ENCODE assay signal across 12 cellular contexts in the genomic region with DNA sequence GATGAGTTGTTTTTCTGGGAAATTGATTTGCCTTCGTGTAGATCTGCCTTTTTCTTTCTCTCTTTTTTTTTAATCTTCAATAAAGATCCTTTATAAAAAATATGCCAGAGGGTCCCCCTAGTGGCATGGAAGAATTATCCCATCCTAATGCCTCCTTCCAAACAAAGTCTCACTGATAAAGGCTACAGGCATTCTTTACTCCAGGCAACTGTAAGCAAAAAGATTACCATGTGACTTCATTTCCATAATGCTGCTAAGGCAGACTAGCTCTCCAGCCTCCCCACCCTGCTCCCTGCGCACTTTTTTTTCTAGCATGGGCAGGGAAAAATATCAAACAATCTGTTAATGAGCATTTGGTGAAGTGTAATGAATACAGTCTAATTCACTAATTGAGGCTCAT.
A peak's percentile ranks its signal among the peaks of the same experiment; 100 is the strongest.
DNase-seq lines count a peak whose midpoint lies in the region; ATAC-seq and TF ChIP-seq lines count a peak whose summit lies in the region.
"Had no signal": no experiment of that assay in that cellular context is flagged by ENCODE, and none has a peak within 500 bp of the region (broad histone marks: within the 10 kb centered on the region; RNA-seq: fewer than 3 reads in every experiment).

No MANE protein-coding gene starts in this region.

- no peak overlapping the region for H2BK5ac ChIP-seq in mesenchymal stem cell (ENCODE audit: low read depth, low read length, poor library complexity, severe bottlenecking)

- H3K36me3 Mint-ChIP-seq in activated CD4-positive, alpha-beta memory T cell treated with anti-CD3 and anti-CD28 coated beads for 36 hours, result no peaks in the 10 kb centered on the region

- no peaks in the 10 kb centered on the region for H3K27me3 ChIP-seq in Loucy (ENCODE audit: insufficient read depth, low read length, poor library complexity, severe bottlenecking)
- no peaks in the 10 kb centered on the region for H3K27me3 ChIP-seq in mesenchymal stem cell (ENCODE audit: control insufficient read depth in 1 of 2, insufficient read depth in 1 of 2, low read length in 2 of 2)

- no peaks in the 10 kb centered on the region for H3K4me1 ChIP-seq in Loucy (ENCODE audit: insufficient read depth, low read length, poor library complexity, severe bottlenecking)
- H3K4me1 ChIP-seq in mesenchymal stem cell (ENCODE audit: control insufficient read depth, insufficient read depth, low read depth, low read length), result no peaks in the 10 kb centered on the region

- no peak overlapping the region for H3K4ac ChIP-seq in mesenchymal stem cell (ENCODE audit: low read depth in 1 of 2, low read length in 2 of 2)

- H3K14ac ChIP-seq in mesenchymal stem cell (ENCODE audit: low read length in 2 of 2), result no peak overlapping the region

- peaks cover 32% of the 10 kb centered on the region for H3K9me3 Mint-ChIP-seq in activated CD4-positive, alpha-beta memory T cell treated with anti-CD3 and anti-CD28 coated beads for 36 hours
- H3K9me3 Mint-ChIP-seq: dendritic cell treated with granulocyte-macrophage colony-stimulating factor and Interleukin-4, amounts not matched to agents 40 ng/mL and 50 ng/mL, for 4 days had no signal

- H3K27ac ChIP-seq in mesenchymal stem cell (ENCODE audit: low read length, poor library complexity, severe bottlenecking), result no peak overlapping the region
- H3K27ac ChIP-seq: KMS-11 had no signal

- H4K20me1 ChIP-seq in Loucy (ENCODE audit: insufficient read depth, low read length, poor library complexity, severe bottlenecking), result no peaks in the 10 kb centered on the region

- no peak overlapping the region for H3K18ac ChIP-seq in mesenchymal stem cell (ENCODE audit: low read depth in 1 of 2, low read length in 2 of 2)

- CTCF ChIA-PET in activated CD4-positive, alpha-beta memory T cell treated with anti-CD3 and anti-CD28 coated beads for 36 hours (lab: Charles Lee), result interaction anchor here (0.6 kb wide), 1 partner anchor 296 kb away, joined by 3 read pairs; no protein-coding TSS in a partner anchor

- H3K4me1 Mint-ChIP-seq in activated CD4-positive, alpha-beta memory T cell treated with anti-CD3 and anti-CD28 coated beads for 36 hours (ENCODE audit: low read depth), result no peaks in the 10 kb centered on the region
- H3K4me1 Mint-ChIP-seq: activated T-helper 17 cell treated with anti-CD3 and anti-CD28 coated beads, Interleukin-2, amount 50 U/mL, for 72 hours had no signal

- TF ChIP-seq CTCF in Loucy (conservative IDR thresholded peaks at IDR 0.05; ENCODE audit: low read length) (peak; percentile 45), astrocyte of the cerebellum (IDR thresholded peaks at IDR 0.05; ENCODE audit: low read depth, low read length, missing control alignments) (peak; percentile 59)

- no peaks in the 10 kb centered on the region for H3K79me1 ChIP-seq in mesenchymal stem cell (replicated peaks; ENCODE audit: low read length, poor library complexity, severe bottlenecking)

- no peak overlapping the region for H2AFZ ChIP-seq in Loucy (ENCODE audit: low read length)
- no peak overlapping the region for H2AFZ ChIP-seq in mesenchymal stem cell (ENCODE audit: low read depth, low read length)

- no peak for ATAC-seq in HG02884 (IDR thresholded peaks at IDR 0.05; ENCODE audit: unreplicated experiment)
- ATAC-seq in HG03135 (IDR thresholded peaks at IDR 0.05; ENCODE audit: unreplicated experiment), result no peak
- ATAC-seq: activated T-helper 17 cell treated with anti-CD3 and anti-CD28 coated beads, Interleukin-2, amount 50 U/mL, for 72 hours; mucosa of descending colon had no signal

- DNase-seq in Caki2 (ENCODE audit: low read depth), result peak; percentile 30
- peak; percentile 19 for DNase-seq in astrocyte of the cerebellum (ENCODE audit: low read depth)
- DNase-seq in mesenchymal stem cell, result peak; percentile 64
- DNase-seq in activated CD4-positive, alpha-beta memory T cell treated with anti-CD3 and anti-CD28 coated beads for 36 hours, result no peak
- no peak for DNase-seq in mesenteric fat pad (ENCODE audit: low spot score)
- DNase-seq: mucosa of descending colon had no signal

- H2BK12ac ChIP-seq in mesenchymal stem cell (ENCODE audit: low read length in 2 of 2), result no peak overlapping the region

- H3K4me3 Mint-ChIP-seq in activated CD4-positive, alpha-beta memory T cell treated with anti-CD3 and anti-CD28 coated beads for 36 hours, result no peak overlapping the region
- H3K4me3 Mint-ChIP-seq: activated T-helper 17 cell treated with anti-CD3 and anti-CD28 coated beads, Interleukin-2, amount 50 U/mL, for 72 hours; dendritic cell treated with granulocyte-macrophage colony-stimulating factor and Interleukin-4, amounts not matched to agents 40 ng/mL and 50 ng/mL, for 4 days had no signal

- H3K4me3 ChIP-seq in Loucy (ENCODE audit: low read length, poor library complexity, severe bottlenecking) (no peak overlapping the region), astrocyte of the cerebellum (ENCODE audit: low read depth, low read length) (no peak overlapping the region), mesenchymal stem cell (ENCODE audit: insufficient read depth in 1 of 2, low read depth in 1 of 2, low read length in 2 of 2) (no peak overlapping the region)
- H3K4me3 ChIP-seq: mucosa of descending colon had no signal

- H3K9me2 ChIP-seq in Loucy (replicated peaks; ENCODE audit: low read depth, low read length), result no peaks in the 10 kb centered on the region

- no peak overlapping the region for H3K23ac ChIP-seq in mesenchymal stem cell (ENCODE audit: low read length in 2 of 2)

- in situ Hi-C loops in Caki2 (cut with HindIII; ENCODE audit: low pct_unique_long_range_greater_than_20kb, low sequenced_read_pairs) (no loop called here), astrocyte of the cerebellum (cut with HindIII; ENCODE audit: low sequenced_read_pairs) (no loop called here)

- no peaks in the 10 kb centered on the region for H3K27me3 Mint-ChIP-seq in activated CD4-positive, alpha-beta memory T cell treated with anti-CD3 and anti-CD28 coated beads for 36 hours
- H3K27me3 Mint-ChIP-seq: activated T-helper 17 cell treated with anti-CD3 and anti-CD28 coated beads, Interleukin-2, amount 50 U/mL, for 72 hours; dendritic cell treated with granulocyte-macrophage colony-stimulating factor and Interleukin-4, amounts not matched to agents 40 ng/mL and 50 ng/mL, for 4 days had no signal

- no peaks in the 10 kb centered on the region for H3F3A ChIP-seq in Loucy (ENCODE audit: low read depth)

- no peak overlapping the region for H2BK15ac ChIP-seq in mesenchymal stem cell (ENCODE audit: low read depth, poor library complexity, severe bottlenecking)

- no peak overlapping the region for H4K8ac ChIP-seq in mesenchymal stem cell (ENCODE audit: low read length)

- H3K4me2 ChIP-seq in Loucy (ENCODE audit: low read depth, low read length, poor library complexity, severe bottlenecking) (no peak overlapping the region), mesenchymal stem cell (ENCODE audit: low read length, poor library complexity, severe bottlenecking) (no peak overlapping the region)
- H3K4me2 ChIP-seq: KMS-11 had no signal

- 11% methylated on average over 1 of the region's 2 CpGs for WGBS in mesenchymal stem cell

- H3K9me3 ChIP-seq in Loucy (ENCODE audit: insufficient read depth, low read depth, low read length) (no peaks in the 10 kb centered on the region), mesenchymal stem cell (ENCODE audit: control insufficient read depth, low read length) (no peaks in the 10 kb centered on the region)
- H3K9me3 ChIP-seq: mucosa of descending colon had no signal

- POLR2A ChIA-PET in activated CD4-positive, alpha-beta memory T cell treated with anti-CD3 and anti-CD28 coated beads for 36 hours (lab: Charles Lee), result no interaction called here

- H3K27ac Mint-ChIP-seq in activated CD4-positive, alpha-beta memory T cell treated with anti-CD3 and anti-CD28 coated beads for 36 hours, result no peak overlapping the region
- H3K27ac Mint-ChIP-seq: activated T-helper 17 cell treated with anti-CD3 and anti-CD28 coated beads, Interleukin-2, amount 50 U/mL, for 72 hours; dendritic cell treated with granulocyte-macrophage colony-stimulating factor and Interleukin-4, amounts not matched to agents 40 ng/mL and 50 ng/mL, for 4 days had no signal

- intact Hi-C loops in activated CD4-positive, alpha-beta memory T cell treated with anti-CD3 and anti-CD28 coated beads for 36 hours (cut with micrococcal nuclease), result no loop called here

- no peak overlapping the region for H3K9ac ChIP-seq in Loucy (ENCODE audit: low read depth, low read length, poor library complexity, severe bottlenecking)
- H3K9ac ChIP-seq in mesenchymal stem cell (ENCODE audit: low read length), result no peak overlapping the region
- H3K9ac ChIP-seq: KMS-11 had no signal

- no peaks in the 10 kb centered on the region for H3K79me2 ChIP-seq in Loucy (ENCODE audit: insufficient read depth, low read length)

- H2AK5ac ChIP-seq in mesenchymal stem cell (ENCODE audit: low read length, severe bottlenecking), result no peak overlapping the region

- no peak overlapping the region for H4K91ac ChIP-seq in mesenchymal stem cell (ENCODE audit: low read length)

- H3K36me3 ChIP-seq in Loucy (ENCODE audit: insufficient read depth, low read length) (no peaks in the 10 kb centered on the region), mesenchymal stem cell (ENCODE audit: control insufficient read depth in 1 of 2, insufficient read depth in 2 of 2, low read depth in 1 of 2, low read length in 2 of 2) (no peaks in the 10 kb centered on the region)

- no peak overlapping the region for H2BK120ac ChIP-seq in mesenchymal stem cell (ENCODE audit: low read depth, low read length)

Comparison
In these comparisons a context has a peak if more than half of its experiments do, and no peak if none do; other contexts are left out.
1. DNase-seq: peak in Caki2 (single experiment), astrocyte of the cerebellum (single experiment) and mesenchymal stem cell (single experiment); none in activated CD4-positive, alpha-beta memory T cell treated with anti-CD3 and anti-CD28 coated beads for 36 hours (single experiment) and mesenteric fat pad (single experiment).